Comparison of ENCODE assay signal across 9 cellular contexts in genomic region chr4:73589261-73589847, GRCh38. TPM values are rescaled to one million over a fixed set of nuclear protein-coding genes. Genes with fewer than 3 reads are reported as not detected.
DNase-seq lines count a peak whose midpoint lies in the region; ATAC-seq, FAIRE-seq and TF ChIP-seq lines count a peak whose summit lies in the region.
"Had no signal": no experiment of that assay in that cellular context is flagged by ENCODE, and none has a peak within 500 bp of the region (broad histone marks: within the 10 kb centered on the region; RNA-seq: fewer than 3 reads in every experiment).

No MANE protein-coding gene starts in this region.

- no peaks in the 10 kb centered on the region for H3K4me1 ChIP-seq in CD8-positive, alpha-beta memory T cell (ENCODE audit: insufficient read depth, low read length)
- H3K4me1 ChIP-seq: heart right ventricle had no signal

- no peaks in the 10 kb centered on the region for H3K36me3 Mint-ChIP-seq in CD8-positive, alpha-beta memory T cell

- TF ChIP-seq CTCF in epithelial cell of esophagus (IDR thresholded peaks at IDR 0.05; ENCODE audit: insufficient read depth, low read depth, low read length, missing control alignments) = no peak

- H3K27me3 Mint-ChIP-seq in CD8-positive, alpha-beta memory T cell = peaks cover 0 to 6% of the 10 kb centered on the region in 2 donors

- H3K36me3 ChIP-seq in CD8-positive, alpha-beta memory T cell (ENCODE audit: insufficient read depth, low read length) = no peaks in the 10 kb centered on the region
- H3K36me3 ChIP-seq: heart right ventricle had no signal

- POLR2A ChIA-PET in CD8-positive, alpha-beta memory T cell (lab: Charles Lee) = no interaction called here

- CTCF ChIA-PET in CD8-positive, alpha-beta memory T cell (lab: Charles Lee) = no interaction called here

- H3K27ac ChIP-seq in CD8-positive, alpha-beta memory T cell (ENCODE audit: low read depth, low read length) = no peak overlapping the region
- H3K27ac ChIP-seq: heart right ventricle had no signal

- no peaks in the 10 kb centered on the region for H3K4me1 Mint-ChIP-seq in CD8-positive, alpha-beta memory T cell

- H3K9me3 Mint-ChIP-seq in CD8-positive, alpha-beta memory T cell = no peaks in the 10 kb centered on the region

- DNase-seq in AG20443 (ENCODE audit: low spot score) = peak; percentile 61
- peak; percentile 87 for DNase-seq in epithelial cell of esophagus (ENCODE audit: low read depth)
- no peak for DNase-seq in NCI-H446 (lab: John Stamatoyannopoulos, UW)
- no peak for DNase-seq in stimulated activated CD4-positive, alpha-beta T cell treated with anti-CD3 and anti-CD28 coated beads, Interleukin-2, amount 100 ng/mL, for 48 hours
- DNase-seq in HTR-8/SVneo (ENCODE audit: insufficient read length, low spot score) = no peak
- no peak for DNase-seq in CD8-positive, alpha-beta memory T cell
- DNase-seq: heart right ventricle had no signal

- H3K27me3 ChIP-seq in CD8-positive, alpha-beta memory T cell (ENCODE audit: insufficient read depth, low read length, poor library complexity, severe bottlenecking) = no peaks in the 10 kb centered on the region
- H3K27me3 ChIP-seq: heart right ventricle had no signal

- no peak for FAIRE-seq in HTR-8/SVneo (lab: Jason Lieb, UNC)

- no peak overlapping the region for H3K4me3 Mint-ChIP-seq in CD8-positive, alpha-beta memory T cell

- no peak overlapping the region for H3K4me3 ChIP-seq in epithelial cell of esophagus (ENCODE audit: low read length)
- no peak overlapping the region for H3K4me3 ChIP-seq in CD8-positive, alpha-beta memory T cell (ENCODE audit: low read length)
- H3K4me3 ChIP-seq: heart right ventricle had no signal

- no peaks in the 10 kb centered on the region for H3K9me3 ChIP-seq in CD8-positive, alpha-beta memory T cell (ENCODE audit: low read length)
- H3K9me3 ChIP-seq: heart right ventricle had no signal

- no peak overlapping the region for H3K27ac Mint-ChIP-seq in CD8-positive, alpha-beta memory T cell

- ATAC-seq in GM21390 (IDR thresholded peaks at IDR 0.05; ENCODE audit: unreplicated experiment) (peak; percentile 23), HG03442 (IDR thresholded peaks at IDR 0.05; ENCODE audit: unreplicated experiment) (peak; percentile 19)

RNA-seq across cellular contexts. Expression of gene RASSF6, which starts 30.9 kb away (rescaled TPM):
- not detected for total RNA-seq in CD8-positive, alpha-beta memory T cell
- not detected for polyA plus RNA-seq in CD8-positive, alpha-beta memory T cell
- polyA plus RNA-seq: heart right ventricle had no signal

Comparison
In these comparisons a context has a peak if more than half of its experiments do, and no peak if none do; other contexts are left out.
1. DNase-seq: peak in AG20443 (single experiment) and epithelial cell of esophagus (single experiment); none in NCI-H446 (0 of 2), stimulated activated CD4-positive, alpha-beta T cell treated with anti-CD3 and anti-CD28 coated beads, Interleukin-2, amount 100 ng/mL, for 48 hours (0 of 2), HTR-8/SVneo (single experiment) and CD8-positive, alpha-beta memory T cell (0 of 5).